Comparison of ENCODE assay signal across 8 cellular contexts in the genomic region with DNA sequence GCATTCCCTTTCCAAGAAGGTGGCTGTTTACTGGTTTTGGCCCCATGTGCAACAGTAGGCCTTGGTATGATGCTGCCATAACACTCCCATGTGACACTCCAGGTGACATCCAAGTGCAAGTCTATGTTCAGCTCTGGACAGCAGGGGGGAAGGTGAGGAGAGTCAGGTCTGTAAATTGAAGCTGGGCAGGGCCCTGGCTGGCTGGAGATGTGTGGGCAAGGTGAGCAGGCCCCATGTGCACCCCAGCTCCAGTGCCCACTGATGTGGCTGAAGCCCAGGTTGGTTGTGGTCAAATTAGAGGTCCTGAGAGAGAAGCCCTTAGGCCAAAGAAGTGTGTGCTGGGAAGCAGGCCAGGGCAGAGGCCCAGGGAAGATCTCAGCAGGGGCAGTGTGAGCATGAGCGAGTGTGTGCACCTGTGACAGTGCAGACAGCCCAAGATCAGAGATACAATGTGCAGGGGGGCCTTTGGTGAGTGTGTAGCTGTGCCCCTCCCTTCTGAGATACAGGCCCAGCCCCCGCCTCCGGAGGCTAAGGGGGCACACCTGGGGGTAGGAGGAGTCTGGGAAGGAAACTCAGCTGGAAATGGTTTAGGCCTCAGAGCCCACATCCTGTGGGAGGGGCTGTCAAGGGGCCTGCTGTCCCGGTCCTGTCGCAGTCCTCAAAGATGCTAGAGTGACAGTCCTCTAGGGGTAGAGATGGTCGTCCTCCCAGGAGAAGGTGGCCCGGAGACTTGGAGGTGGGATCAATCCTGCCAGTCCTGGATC. TPM values are rescaled to one million over a fixed set of nuclear protein-coding genes. Genes with fewer than 3 reads are reported as not detected.
DNase-seq lines count a peak whose midpoint lies in the region; ATAC-seq and TF ChIP-seq lines count a peak whose summit lies in the region.

No MANE protein-coding gene starts in this region.

- DNase-seq in activated CD4-positive, alpha-beta T cell treated with anti-CD3 and anti-CD28 coated beads for 4 hours: peak; percentile 48 to 56
- DNase-seq in epithelial cell of prostate (ENCODE audit: low read depth, low spot score) (no peak), dorsolateral prefrontal cortex (no peak), G401 (ENCODE audit: low spot score) (no peak)
- DNase-seq in stimulated activated naive CD4-positive, alpha-beta T cell treated with Interleukin-2 at 50 U/mL for 16 hours (lab: John Stamatoyannopoulos, UW): peak; percentile 54

- in situ Hi-C loops in G401 (cut with HindIII; ENCODE audit: low sequenced_read_pairs): no loop called here

- intact Hi-C loops in dorsolateral prefrontal cortex (cut with DNase I): no loop called here

- no peaks in the 10 kb centered on the region for H3K27me3 ChIP-seq in dorsolateral prefrontal cortex

- ATAC-seq in GM19025 (IDR thresholded peaks at IDR 0.05; ENCODE audit: low read depth, unreplicated experiment): peak; percentile 42
- peak; percentile 42 for ATAC-seq in HG03103 (IDR thresholded peaks at IDR 0.05; ENCODE audit: low read depth, unreplicated experiment)
- ATAC-seq in HG02870 (IDR thresholded peaks at IDR 0.05; ENCODE audit: unreplicated experiment): no peak

- H3K27ac ChIP-seq in epithelial cell of prostate (peak overlapping the region; percentile 89), dorsolateral prefrontal cortex (peak overlapping the region in 5 of 59 donors; percentile 24 to 69 (median 47))

- H3K4me3 ChIP-seq in dorsolateral prefrontal cortex: no peak overlapping the region

- TF ChIP-seq CTCF in dorsolateral prefrontal cortex (IDR thresholded peaks at IDR 0.05 in 54 of 56, conservative IDR thresholded peaks at IDR 0.05 in 2 of 56; ENCODE audit: low read depth in 1 of 56, partially characterized antibody in 56 of 56): no peak

RNA-seq across cellular contexts. Expression of gene DEDD2, which starts 18.6 kb away (rescaled TPM):
- total RNA-seq in dorsolateral prefrontal cortex: 10 to 100 TPM; 24.6 to 71.4 (median 34.2) TPM
- 41.1 and 52.0 TPM in 2 replicates for total RNA-seq in G401 (2014; rRNA removed; shearing (Covaris generic))

RNA-seq across cellular contexts. Expression of gene ZNF526, which starts 21.3 kb away (rescaled TPM):
- 10 to 100 TPM in 3 of 120 experiments, 1 to 10 TPM in 117; 5.3 to 12.0 (median 7.5) TPM for total RNA-seq in dorsolateral prefrontal cortex
- 7.9 and 13.6 TPM in 2 replicates for total RNA-seq in G401 (2014; rRNA removed; shearing (Covaris generic))

RNA-seq across cellular contexts. Expression of gene GSK3A, which starts 43.5 kb away (rescaled TPM):
- 100 to 1,000 TPM in 36 of 120 experiments, 10 to 100 TPM in 84; 60.1 to 130 (median 91.3) TPM for total RNA-seq in dorsolateral prefrontal cortex
- 30.0 and 37.1 TPM in 2 replicates for total RNA-seq in G401 (2014; rRNA removed; shearing (Covaris generic))

RNA-seq across cellular contexts. Expression of gene ERF, which starts 56.1 kb away (rescaled TPM):
- 100 to 1,000 TPM in 3 of 120 experiments, 10 to 100 TPM in 117; 22.2 to 145 (median 47.8) TPM for total RNA-seq in dorsolateral prefrontal cortex
- 157 and 165 TPM in 2 replicates for total RNA-seq in G401 (2014; rRNA removed; shearing (Covaris generic))

Comparison
In these comparisons a context has a peak if more than half of its experiments do, and no peak if none do; other contexts are left out.
1. DNase-seq: peak in activated CD4-positive, alpha-beta T cell treated with anti-CD3 and anti-CD28 coated beads for 4 hours (2 of 2) and stimulated activated naive CD4-positive, alpha-beta T cell treated with Interleukin-2 at 50 U/mL for 16 hours (single experiment); none in epithelial cell of prostate (single experiment), dorsolateral prefrontal cortex (0 of 10) and G401 (single experiment).